ENCODE assay signal across 11 cellular contexts in genomic region chr1:34792868-34793727, GRCh38. TPM values are rescaled to one million over a fixed set of nuclear protein-coding genes. Genes with fewer than 3 reads are reported as not detected.
DNase-seq lines count a peak whose midpoint lies in the region; ATAC-seq, FAIRE-seq and TF ChIP-seq lines count a peak whose summit lies in the region.
"Had no signal": no experiment of that assay in that cellular context is flagged by ENCODE, and none has a peak within 500 bp of the region (broad histone marks: within the 10 kb centered on the region; RNA-seq: fewer than 3 reads in every experiment).

GJA4 (plus strand) TSS chr1:34792999; CDS start chr1:34794214, 1,215 bp downstream.

- TF ChIP-seq EP300 in HepG2 (IDR thresholded peaks at IDR 0.05; ENCODE audit: low read depth in 2 of 2, low read length in 2 of 2) (no peak), HepG2 (CRISPR knock-in tag; IDR thresholded peaks at IDR 0.05; ENCODE audit: borderline replicate concordance) (no peak)

- H3K36me3 Mint-ChIP-seq in nephron progenitor cell (ENCODE audit: low read depth): no peaks in the 10 kb centered on the region
- H3K36me3 Mint-ChIP-seq: activated CD8-positive, alpha-beta memory T cell treated with anti-CD3 and anti-CD28 coated beads, Interleukin-2, amount 10 ng/mL, durations not matched to agents 7 days and 5 days had no signal

- intact Hi-C loops in HepG2 (cut with micrococcal nuclease; ENCODE audit: unreplicated experiment): no loop called here
- intact Hi-C loops in heart left ventricle (cut with DNase I): loop anchor here in 2 of 10 donors (2.0 kb wide), 2 partner anchors 50 to 58 kb away; no protein-coding TSS in a partner anchor
- intact Hi-C loops in uterus (cut with DNase I; ENCODE audit: low total_unique reads): no loop called here

- TF ChIP-seq POLR2A in HepG2 (IDR thresholded peaks at IDR 0.05; ENCODE audit: insufficient read depth in 1 of 2, low read depth in 2 of 2, low read length in 2 of 2): no peak
- TF ChIP-seq POLR2A in heart left ventricle (IDR thresholded peaks at IDR 0.05): peak in 1 of 2 donors; percentile 72
- peak; percentile 27 to 29 for TF ChIP-seq POLR2A in uterus (IDR thresholded peaks at IDR 0.05)

- no peaks in the 10 kb centered on the region for H4K20me1 ChIP-seq in HepG2 (ENCODE audit: insufficient read depth, low read length)

- H3K27ac ChIP-seq in liver (ENCODE audit: low read depth in 1 of 2, low read length in 2 of 2) (peak within 1 kb of the TSS; percentile 56 to 60), HepG2 (ENCODE audit: extremely low read length, insufficient read depth, low read length) (no peak within 1 kb of the TSS), heart left ventricle (peak within 1 kb of the TSS; percentile 56 to 96 (median 85)), uterus (peak within 1 kb of the TSS; percentile 72 to 77)

- no peak for TF ChIP-seq CTCF in liver (IDR thresholded peaks at IDR 0.05; ENCODE audit: low read depth, low read length, missing input control)
- no peak for TF ChIP-seq CTCF in HepG2 (CRISPR knock-in tag; IDR thresholded peaks at IDR 0.05)
- TF ChIP-seq CTCF in heart left ventricle (IDR thresholded peaks at IDR 0.05): no peak
- TF ChIP-seq CTCF in nephron progenitor cell (IDR thresholded peaks at IDR 0.05): no peak
- no peak for TF ChIP-seq CTCF in uterus (IDR thresholded peaks at IDR 0.05)

- H3K4me1 ChIP-seq in liver (ENCODE audit: control insufficient read depth in 4 of 4, insufficient read depth in 4 of 4, low read length in 3 of 4): peaks cover 0 to 5% (median 2%) of the 10 kb centered on the region in 4 donors
- H3K4me1 ChIP-seq in HepG2 (ENCODE audit: insufficient read depth, low read length): no peaks in the 10 kb centered on the region
- peaks cover 0 to 28% (median 9%) of the 10 kb centered on the region in 12 donors for H3K4me1 ChIP-seq in heart left ventricle
- H3K4me1 ChIP-seq in uterus: no peaks in the 10 kb centered on the region

- TF ChIP-seq RAD21 in liver (IDR thresholded peaks at IDR 0.05) (no peak), HepG2 (CRISPR knock-in tag; IDR thresholded peaks at IDR 0.05) (no peak)

- H3K27ac Mint-ChIP-seq in nephron progenitor cell: no peak within 1 kb of the TSS
- H3K27ac Mint-ChIP-seq: activated CD8-positive, alpha-beta memory T cell treated with anti-CD3 and anti-CD28 coated beads, Interleukin-2, amount 10 ng/mL, durations not matched to agents 7 days and 5 days had no signal

- no peak within 1 kb of the TSS for H2AFZ ChIP-seq in HepG2 (ENCODE audit: low read length)

- POLR2A ChIA-PET in HepG2 (lab: Yijun Ruan, JAX): no interaction called here

- ATAC-seq in HepG2 (no peak), heart left ventricle (peak in 3 of 4 donors; percentile 35 to 52 (median 45))
- ATAC-seq: activated CD8-positive, alpha-beta memory T cell treated with anti-CD3 and anti-CD28 coated beads, Interleukin-2, amount 10 ng/mL, durations not matched to agents 7 days and 5 days; Panc1 had no signal

- DNase-seq in HepG2 (ENCODE audit: low spot score): no peak
- DNase-seq in heart left ventricle: peak in 4 of 5 donors; percentile 45 to 83 (median 66)
- DNase-seq in nephron progenitor cell: peak; percentile 30
- DNase-seq in uterus: no peak
- no peak for DNase-seq in glomerular visceral epithelial cell (ENCODE audit: extremely low spot score)
- DNase-seq in NCI-H1417 (lab: John Stamatoyannopoulos, UW): no peak
- no peak for DNase-seq in activated CD4-positive, alpha-beta T cell treated with anti-CD3 and anti-CD28 coated beads, Interleukin-2, amount 50 U/mL, for 48 hours
- DNase-seq: activated CD8-positive, alpha-beta memory T cell treated with anti-CD3 and anti-CD28 coated beads, Interleukin-2, amount 10 ng/mL, durations not matched to agents 7 days and 5 days had no signal

- H3K4me3 Mint-ChIP-seq in nephron progenitor cell: peak within 1 kb of the TSS; percentile 58
- H3K4me3 Mint-ChIP-seq: activated CD8-positive, alpha-beta memory T cell treated with anti-CD3 and anti-CD28 coated beads, Interleukin-2, amount 10 ng/mL, durations not matched to agents 7 days and 5 days had no signal

- no peaks in the 10 kb centered on the region for H3K9me3 ChIP-seq in liver (ENCODE audit: control insufficient read depth in 4 of 4, low read length in 3 of 4)
- no peaks in the 10 kb centered on the region for H3K9me3 ChIP-seq in HepG2 (ENCODE audit: low read length)
- H3K9me3 ChIP-seq in heart left ventricle: no peaks in the 10 kb centered on the region
- H3K9me3 ChIP-seq in uterus: no peaks in the 10 kb centered on the region

- H3K4me3 ChIP-seq in liver (ENCODE audit: low read depth in 1 of 3, low read length in 3 of 3) (peak within 1 kb of the TSS in 1 of 3 donors; percentile 43), HepG2 (replicated peaks in 1 of 3; ENCODE audit: insufficient read depth in 1 of 3, low read depth in 2 of 3, low read length in 3 of 3) (no peak within 1 kb of the TSS), heart left ventricle (peak within 1 kb of the TSS; percentile 45 to 90 (median 66)), uterus (peak within 1 kb of the TSS; percentile 8 to 29)

- H3K4me2 ChIP-seq in HepG2 (ENCODE audit: low read depth, low read length): no peak within 1 kb of the TSS

- CTCF ChIA-PET in HepG2 (lab: Yijun Ruan, JAX; ENCODE audit: low intra/inter-chr PET ratio, low total read pairs): no interaction called here

- H3K4me1 Mint-ChIP-seq in nephron progenitor cell: peaks cover 22% of the 10 kb centered on the region

- in situ Hi-C loops in HepG2 (cut with HindIII; ENCODE audit: extremely low pct_ligation_motif_present, low pct_unique_long_range_greater_than_20kb): no loop called here

- H3K79me2 ChIP-seq in HepG2 (ENCODE audit: insufficient read depth, low read length): no peaks in the 10 kb centered on the region

- H3K27me3 Mint-ChIP-seq in nephron progenitor cell (ENCODE audit: low read depth, poor library complexity): peaks cover 81% of the 10 kb centered on the region

- no TSS peak for BruUV-seq in HepG2 (replicated peaks; lab: Mats Ljungman, UMichigan)

- 18% methylated on average over 45 of the region's 45 CpGs for WGBS in liver
- WGBS in HepG2 (ENCODE audit: low lambda C conversion rate): 48% methylated on average over 19 of the region's 45 CpGs
- 10 to 42% (median 19%) methylated on average over 7 to 45 of the region's 45 CpGs for WGBS in heart left ventricle, 4 donors

- no peak for FAIRE-seq in HepG2 (lab: Jason Lieb, UNC)

- H3K27me3 ChIP-seq in liver (ENCODE audit: control insufficient read depth in 4 of 4, insufficient read depth in 4 of 4, low read length in 3 of 4): no peaks in the 10 kb centered on the region
- H3K27me3 ChIP-seq in HepG2 (ENCODE audit: control insufficient read depth in 1 of 2, insufficient read depth in 2 of 2, low read length in 2 of 2): peaks cover 1 to 43% of the 10 kb centered on the region in 2 experiments; a peak in 4 of 5 replicates
- H3K27me3 ChIP-seq in heart left ventricle: peaks cover 0 to 7% (median 0%) of the 10 kb centered on the region in 9 donors
- H3K27me3 ChIP-seq in uterus: no peaks in the 10 kb centered on the region

- H3K36me3 ChIP-seq in liver (ENCODE audit: control insufficient read depth in 4 of 4, insufficient read depth in 3 of 4, low read depth in 1 of 4, low read length in 3 of 4): peaks cover 0 to 3% (median 0%) of the 10 kb centered on the region in 4 donors
- no peaks in the 10 kb centered on the region for H3K36me3 ChIP-seq in HepG2 (replicated peaks in 1 of 2; ENCODE audit: control insufficient read depth in 1 of 2, insufficient read depth in 2 of 2, low read length in 2 of 2)
- H3K36me3 ChIP-seq in heart left ventricle: peaks cover 0 to 36% (median 13%) of the 10 kb centered on the region in 9 donors
- H3K36me3 ChIP-seq in uterus: no peaks in the 10 kb centered on the region

- H3K9ac ChIP-seq in liver (ENCODE audit: low read depth in 1 of 2, low read length in 2 of 2): no peak within 1 kb of the TSS
- no peak within 1 kb of the TSS for H3K9ac ChIP-seq in HepG2 (ENCODE audit: insufficient read depth, low read depth, low read length)

- no peaks in the 10 kb centered on the region for H3K9me3 Mint-ChIP-seq in nephron progenitor cell

TF ChIP-seq in liver, 16 proteins besides CTCF, POLR2A, EP300 and RAD21:
- TF ChIP-seq ATF3 (IDR thresholded peaks at IDR 0.05): no peak

TF ChIP-seq in HepG2, 621 proteins besides CTCF, POLR2A, EP300 and RAD21 (continues in another document):
- no peak for TF ChIP-seq ESRRA (CRISPR knock-in tag; IDR thresholded peaks at IDR 0.05; ENCODE audit: low read depth)

RNA-seq across cellular contexts. Expression of gene GJA4, which starts in this region (rescaled TPM):
- 10 to 100 TPM in 1 of 2 donors, 1 to 10 TPM in 1; 6.1 to 10.6 TPM for total RNA-seq in liver
- 10 to 100 TPM in 1 of 2 donors, 1 to 10 TPM in 1; 7.9 to 10.3 TPM for polyA plus RNA-seq in liver
- not detected in 2 replicates for total RNA-seq in HepG2 (2016; rRNA removed; fragmentation: Illumina TruSeq; extraction: Trizol)
- not detected in 2 replicates for total RNA-seq in HepG2 (2016; cell fraction: cytosol; rRNA removed; fragmentation: Illumina TruSeq; extraction: Trizol; ENCODE audit: low read depth)
- not detected in 2 replicates for total RNA-seq in HepG2 (2016; cell fraction: insoluble cytoplasmic fraction; rRNA removed; fragmentation: Illumina TruSeq; extraction: Trizol)
- not detected in 2 replicates for total RNA-seq in HepG2 (2016; cell fraction: membrane; rRNA removed; fragmentation: Illumina TruSeq; extraction: Trizol)
- total RNA-seq in HepG2 (2016; cell fraction: nucleus; rRNA removed; fragmentation: Illumina TruSeq; extraction: Trizol): not detected in 2 replicates
- polyA plus RNA-seq in HepG2 (2011; rRNA removed): not detected in 2 replicates
- not detected in 2 replicates for polyA plus RNA-seq in HepG2 (2011; cell fraction: cytosol; rRNA removed)
- polyA plus RNA-seq in HepG2 (2011; cell fraction: nucleus; rRNA removed): 0.12 TPM in 1 of 2 replicates, not detected in the other
- polyA plus RNA-seq in HepG2 (2012): not detected in 2 replicates
- not detected in 2 replicates for polyA plus RNA-seq in HepG2 (2016; cell fraction: cytosol; fragmentation: Illumina TruSeq; extraction: Trizol; ENCODE audit: low read depth)
- polyA plus RNA-seq in HepG2 (2016; cell fraction: insoluble cytoplasmic fraction; fragmentation: Illumina TruSeq; extraction: Trizol; ENCODE audit: low read depth): not detected in 2 replicates
- polyA plus RNA-seq in HepG2 (2016; cell fraction: membrane; fragmentation: Illumina TruSeq; extraction: Trizol; ENCODE audit: low read depth): not detected in 2 replicates
- polyA plus RNA-seq in HepG2 (2016; cell fraction: nucleus; fragmentation: Illumina TruSeq; extraction: Trizol; ENCODE audit: insufficient read depth, low read depth): not detected in 2 replicates
- 0.14 TPM in 1 of 2 replicates, not detected in the other for polyA minus RNA-seq in HepG2 (2011; rRNA and poly(A)+ RNA removed; ENCODE audit: low replicate concordance)
- polyA minus RNA-seq in HepG2 (2011; cell fraction: cytosol; rRNA and poly(A)+ RNA removed): not detected in 2 replicates
- not detected in 2 replicates for polyA minus RNA-seq in HepG2 (2011; cell fraction: nucleus; rRNA and poly(A)+ RNA removed)
- 10 to 100 TPM; 14.2 to 78.0 (median 22.6) TPM for total RNA-seq in heart left ventricle
- polyA plus RNA-seq in heart left ventricle: 10 to 100 TPM; 23.0 to 36.9 TPM
- 10 to 100 TPM in 3 of 4 donors, 1 to 10 TPM in 1; 2.9 to 32.8 (median 23.9) TPM for total RNA-seq in uterus
- total RNA-seq: activated CD8-positive, alpha-beta memory T cell treated with anti-CD3 and anti-CD28 coated beads, Interleukin-2, amount 10 ng/mL, durations not matched to agents 7 days and 5 days; fibroblast of lung had no signal
- polyA plus RNA-seq: fibroblast of lung had no signal

Comparison
In these comparisons a context has a peak if more than half of its experiments do, and no peak if none do; other contexts are left out.
1. RNA of gene GJA4 (polyA plus RNA-seq): 23.0 to 36.9 TPM in heart left ventricle and 7.9 to 10.3 TPM in liver; 0.12 TPM in HepG2; every median in the first group is over 4 times any median in the second.
2. H3K4me3 ChIP-seq: peak in heart left ventricle (12 of 12) and uterus (2 of 2); none in HepG2 (0 of 3).
3. DNase-seq: peak in heart left ventricle (4 of 5) and nephron progenitor cell (single experiment); none in HepG2 (single experiment), uterus (0 of 2), glomerular visceral epithelial cell (single experiment), NCI-H1417 (0 of 3) and activated CD4-positive, alpha-beta T cell treated with anti-CD3 and anti-CD28 coated beads, Interleukin-2, amount 50 U/mL, for 48 hours (0 of 2).
4. POLR2A ChIP-seq: peak in uterus (2 of 2); none in HepG2 (0 of 2).